Comparison of ENCODE assay signal across 29 cellular contexts in the genomic region with DNA sequence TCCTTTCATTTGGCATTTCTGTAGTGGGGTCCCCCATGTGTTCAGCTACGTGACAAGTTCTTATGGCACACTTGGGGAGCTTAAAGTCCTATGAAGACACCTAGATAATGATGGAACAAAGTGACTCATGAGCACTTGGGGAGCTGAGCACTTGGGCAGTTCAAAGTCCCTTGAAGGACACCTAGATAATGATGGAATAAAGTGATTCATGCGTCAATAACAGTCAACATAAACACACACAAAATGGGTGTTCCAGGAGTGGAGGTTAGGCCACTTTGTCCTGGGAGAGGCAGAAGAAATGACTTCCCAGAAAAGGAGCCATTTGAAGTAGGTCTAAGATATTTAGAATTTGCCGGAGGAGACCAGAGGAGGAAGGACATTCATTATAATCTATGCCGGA.
A peak's percentile ranks its signal among the peaks of the same experiment; 100 is the strongest.
DNase-seq lines count a peak whose midpoint lies in the region; ATAC-seq, FAIRE-seq and TF ChIP-seq lines count a peak whose summit lies in the region.
"Had no signal": no experiment of that assay in that cellular context is flagged by ENCODE, and none has a peak within 500 bp of the region (broad histone marks: within the 10 kb centered on the region; RNA-seq: fewer than 3 reads in every experiment).

No MANE protein-coding gene starts in this region.

- H3K27me3 ChIP-seq in Panc1 (ENCODE audit: control insufficient read depth, insufficient read depth, low read length) (no peaks in the 10 kb centered on the region), H1 (replicated peaks in 1 of 4; ENCODE audit: control insufficient read depth in 3 of 4, extremely low read depth in 1 of 4, insufficient read depth in 3 of 4, low read length in 3 of 4) (no peaks in the 10 kb centered on the region), stomach (no peaks in the 10 kb centered on the region)
- H3K27me3 ChIP-seq: cardiac muscle cell, neural progenitor cell, upper lobe of right lung had no signal

- POLR2A ChIA-PET in Panc1 (lab: Charles Lee) = no interaction called here
- POLR2A ChIA-PET in H1 (lab: Charles Lee; ENCODE audit: partially characterized antibody) = interaction anchor here (1.6 kb wide), 1 partner anchor 228 kb away, joined by 3 read pairs; no protein-coding TSS in a partner anchor

- no peak overlapping the region for H2BK5ac ChIP-seq in H1 (ENCODE audit: low read depth, low read length)

- H3K4me3 ChIP-seq in Panc1 (ENCODE audit: low read depth in 2 of 2, low read length in 2 of 2) (no peak overlapping the region), H1 (ENCODE audit: extremely low read depth in 1 of 4, insufficient read depth in 2 of 4, low read depth in 3 of 4, low read length in 4 of 4) (no peak overlapping the region), stomach (no peak overlapping the region)
- H3K4me3 ChIP-seq: cardiac muscle cell, GM12878, neural progenitor cell, upper lobe of right lung had no signal

- H3K56ac ChIP-seq in H1 (replicated peaks; ENCODE audit: insufficient read length, low read depth, low read length) = no peak overlapping the region

- BruUV-seq in Panc1 (replicated peaks; lab: Mats Ljungman, UMichigan) = no TSS peak

- CTCF ChIA-PET in Panc1 (lab: Charles Lee) (no interaction called here), H1 (lab: Charles Lee; ENCODE audit: partially characterized antibody) (interaction anchor here (2.1 kb wide), 1 partner anchor 26 kb away, joined by 7 read pairs; no protein-coding TSS in a partner anchor)

- H2BK12ac ChIP-seq in H1 (ENCODE audit: low read depth, low read length) = no peak overlapping the region

- H3K18ac ChIP-seq in H1 (ENCODE audit: extremely low read depth, low read length) = no peak overlapping the region

- WGBS in H1 (ENCODE audit: extremely low coverage in 1 of 2, insufficient coverage in 1 of 2, insufficient read length in 1 of 2, insufficient replicate concordance in 2 of 2, low coverage in 1 of 2, low lambda C conversion rate in 2 of 2, missing lambda C conversion rate in 1 of 2), 2 experiments = 95% methylated on average over 4 of the region's 4 CpGs; no CpG with 5 or more reads in 1 of the 2 experiments
- 77 to 91% (median 88%) methylated on average over 4 of the region's 4 CpGs for WGBS in stomach, 5 donors

- peak overlapping the region; percentile 74 for H3K4me3 Mint-ChIP-seq in activated CD4-positive, alpha-beta T cell treated with anti-CD3 and anti-CD28 coated beads, Interleukin-2, amount 10 ng/mL, durations not matched to agents 24 days and 14 days
- H3K4me3 Mint-ChIP-seq: B cell, neural progenitor cell, WTC11 had no signal

- no peak overlapping the region for H2AK5ac ChIP-seq in H1 (ENCODE audit: low read depth, low read length)

- no peak for TF ChIP-seq RAD21 in H1 (IDR thresholded peaks at IDR 0.05 in 1 of 2, conservative IDR thresholded peaks at IDR 0.05 in 1 of 2; ENCODE audit: low read depth in 2 of 2, low read length in 2 of 2)

- H3K27ac ChIP-seq in Panc1 (ENCODE audit: low read length) = peak overlapping the region; percentile 74; the same call in 1 of the 2 replicates
- H3K27ac ChIP-seq in H1 (ENCODE audit: low read depth, low read length) = no peak overlapping the region
- peak overlapping the region in 3 of 5 donors; percentile 28 to 55 (median 46) for H3K27ac ChIP-seq in stomach
- H3K27ac ChIP-seq: cardiac muscle cell, neural progenitor cell, upper lobe of right lung had no signal

- no peak overlapping the region for H2BK20ac ChIP-seq in H1 (ENCODE audit: low read length)

- H3K23me2 ChIP-seq in H1 (ENCODE audit: low read depth, low read length) = no peaks in the 10 kb centered on the region

- no peak overlapping the region for H2BK120ac ChIP-seq in H1 (replicated peaks; ENCODE audit: low read depth, low read length)

- TF ChIP-seq CTCF in Panc1 (IDR thresholded peaks at IDR 0.05) = no peak
- TF ChIP-seq CTCF in H1 (IDR thresholded peaks at IDR 0.05; ENCODE audit: control extremely low read depth in 1 of 3, insufficient read depth in 1 of 3, low read depth in 1 of 3, low read length in 3 of 3) = no peak
- no peak for TF ChIP-seq CTCF in stomach (IDR thresholded peaks at IDR 0.05)

- H3K9ac ChIP-seq in H1 (replicated peaks in 1 of 4; ENCODE audit: extremely low read depth in 1 of 4, low read depth in 3 of 4, low read length in 3 of 4) = no peak overlapping the region
- H3K9ac ChIP-seq: neural progenitor cell had no signal

- ATAC-seq in Panc1 = no peak
- no peak for ATAC-seq in GM21381 (IDR thresholded peaks at IDR 0.05; ENCODE audit: unreplicated experiment)
- ATAC-seq: left ventricle myocardium superior, WTC11 had no signal

- H3K27ac Mint-ChIP-seq in activated CD4-positive, alpha-beta T cell treated with anti-CD3 and anti-CD28 coated beads, Interleukin-2, amount 10 ng/mL, durations not matched to agents 24 days and 14 days = peak overlapping the region; percentile 80
- H3K27ac Mint-ChIP-seq: B cell, neural progenitor cell, WTC11 had no signal

- H4K5ac ChIP-seq in H1 (ENCODE audit: insufficient read length, low read depth, low read length) = no peak overlapping the region

- H3K4ac ChIP-seq in H1 (replicated peaks; ENCODE audit: insufficient read length, low read depth, low read length) = no peak overlapping the region

- no peak overlapping the region for H2AFZ ChIP-seq in H1 (ENCODE audit: low read length)
- H2AFZ ChIP-seq: neural progenitor cell had no signal

- H4K8ac ChIP-seq in H1 (ENCODE audit: extremely low read depth, insufficient read depth, low read length) = 0 out of 2 replicates have a peak overlapping the region, but pooled peaks have one; percentile 36

- H3K4me1 Mint-ChIP-seq in activated CD4-positive, alpha-beta T cell treated with anti-CD3 and anti-CD28 coated beads, Interleukin-2, amount 10 ng/mL, durations not matched to agents 24 days and 14 days = peaks cover 63% of the 10 kb centered on the region

- DNase-seq in activated CD4-positive, alpha-beta T cell treated with anti-CD3 and anti-CD28 coated beads, Interleukin-2, amount 10 ng/mL, durations not matched to agents 24 days and 14 days = no peak
- no peak for DNase-seq in activated CD4-positive, alpha-beta T cell treated with anti-CD3 and anti-CD28 coated beads for 4 hours
- no peak for DNase-seq in Panc1 (ENCODE audit: low read depth, low spot score)
- no peak for DNase-seq in H1 (ENCODE audit: low read depth in 1 of 2, low spot score in 2 of 2)
- DNase-seq in stomach = no peak
- DNase-seq in DMS153 (lab: John Stamatoyannopoulos, UW) = no peak
- DNase-seq in HUDEP-2 (lab: John Stamatoyannopoulos, UW; ENCODE audit: unreplicated experiment in 76 of 76) = no peak
- DNase-seq: activated CD4-positive, alpha-beta T cell treated with anti-CD3 and anti-CD28 coated beads, Interleukin-2, amount 50 U/mL, for 48 hours; activated naive CD4-positive, alpha-beta T cell; activated T-cell treated with anti-CD3 and anti-CD28 coated beads, Interleukin-2, amount 50 U/mL, for 1 hour; cortex of kidney; Kasumi-1; left ventricle myocardium superior; NCI-H1092; NCI-H1930; NCI-H69; right cardiac atrium; stimulated activated CD4-positive, alpha-beta T cell treated with anti-CD3 and anti-CD28 coated beads, Interleukin-4, amount 100 ng/mL, for 24 hours; T1000; upper lobe of right lung had no signal

- H3K36me3 Mint-ChIP-seq in activated CD4-positive, alpha-beta T cell treated with anti-CD3 and anti-CD28 coated beads, Interleukin-2, amount 10 ng/mL, durations not matched to agents 24 days and 14 days (ENCODE audit: low read depth) = peaks cover 12% of the 10 kb centered on the region
- H3K36me3 Mint-ChIP-seq: neural progenitor cell, WTC11 had no signal

- no peak overlapping the region for H4K91ac ChIP-seq in H1 (replicated peaks; ENCODE audit: insufficient read length, low read length)

- H3K36me3 ChIP-seq in Panc1 (ENCODE audit: control insufficient read depth, insufficient read depth, low read length) (no peaks in the 10 kb centered on the region), H1 (ENCODE audit: control insufficient read depth in 2 of 4, insufficient read depth in 4 of 4, low read length in 3 of 4) (peaks cover 0 to 5% (median 0%) of the 10 kb centered on the region in 4 experiments; a peak in 2 of 8 replicates), stomach (peaks cover 0 to 12% (median 1%) of the 10 kb centered on the region in 4 donors)
- H3K36me3 ChIP-seq: cardiac muscle cell, neural progenitor cell, upper lobe of right lung had no signal

- H3K4me1 ChIP-seq in Panc1 (ENCODE audit: control insufficient read depth, insufficient read depth, low read length) (peaks cover 86% of the 10 kb centered on the region), H1 (replicated peaks in 1 of 4; ENCODE audit: control insufficient read depth in 3 of 4, insufficient read depth in 4 of 4, low read length in 3 of 4) (peaks cover 0 to 7% (median 0%) of the 10 kb centered on the region in 4 experiments; a peak in 1 of 7 replicates), stomach (peaks cover 0 to 37% (median 3%) of the 10 kb centered on the region in 4 donors)
- H3K4me1 ChIP-seq: neural progenitor cell had no signal

- intact Hi-C loops in activated CD4-positive, alpha-beta T cell treated with anti-CD3 and anti-CD28 coated beads, Interleukin-2, amount 10 ng/mL, durations not matched to agents 24 days and 14 days (cut with micrococcal nuclease) = no loop called here
- intact Hi-C loops in Panc1 (cut with micrococcal nuclease; ENCODE audit: unreplicated experiment) (no loop called here), stomach (cut with DNase I; ENCODE audit: low total_unique reads) (no loop called here)

- peaks cover 11% of the 10 kb centered on the region for H3K9me3 Mint-ChIP-seq in activated CD4-positive, alpha-beta T cell treated with anti-CD3 and anti-CD28 coated beads, Interleukin-2, amount 10 ng/mL, durations not matched to agents 24 days and 14 days
- H3K9me3 Mint-ChIP-seq: neural progenitor cell, WTC11 had no signal

- in situ Hi-C loops in Panc1 (cut with HindIII; ENCODE audit: low pct_unique_long_range_greater_than_20kb, low sequenced_read_pairs) = no loop called here

- TF ChIP-seq EP300 in H1 (IDR thresholded peaks at IDR 0.05; ENCODE audit: borderline replicate concordance in 1 of 2, low read depth in 2 of 2, low read length in 2 of 2) (no peak), stomach (IDR thresholded peaks at IDR 0.05) (no peak)

- H3K23ac ChIP-seq in H1 (ENCODE audit: insufficient read length) = no peak overlapping the region

- H2BK15ac ChIP-seq in H1 (ENCODE audit: low read length) = no peak overlapping the region

- H3K14ac ChIP-seq in H1 (ENCODE audit: insufficient read length) = no peak overlapping the region

- peaks cover 0 to 3% of the 10 kb centered on the region in 2 experiments for H4K20me1 ChIP-seq in H1 (replicated peaks in 1 of 2; ENCODE audit: control insufficient read depth in 1 of 2, insufficient read depth in 2 of 2, low read length in 2 of 2)

- TF ChIP-seq POLR2A in H1 (IDR thresholded peaks at IDR 0.05; ENCODE audit: control extremely low read depth in 1 of 2, low read depth in 2 of 2, low read length in 2 of 2) (no peak), stomach (IDR thresholded peaks at IDR 0.05) (no peak)

- no peaks in the 10 kb centered on the region for H3K9me3 ChIP-seq in Panc1 (ENCODE audit: control insufficient read depth, insufficient read depth, low read depth, low read length)
- no peaks in the 10 kb centered on the region for H3K9me3 ChIP-seq in H1 (ENCODE audit: insufficient read depth in 2 of 2, low read depth in 1 of 2, low read length in 1 of 2)
- no peaks in the 10 kb centered on the region for H3K9me3 ChIP-seq in stomach
- H3K9me3 ChIP-seq: upper lobe of right lung had no signal

- H3K27me3 Mint-ChIP-seq in activated CD4-positive, alpha-beta T cell treated with anti-CD3 and anti-CD28 coated beads, Interleukin-2, amount 10 ng/mL, durations not matched to agents 24 days and 14 days = peaks cover 4% of the 10 kb centered on the region
- H3K27me3 Mint-ChIP-seq: B cell had no signal

- H3K4me2 ChIP-seq in H1 (ENCODE audit: insufficient read depth in 1 of 2, low read depth in 2 of 2, low read length in 2 of 2) = no peak overlapping the region
- H3K4me2 ChIP-seq: neural progenitor cell had no signal

- no peaks in the 10 kb centered on the region; the same call in 1 of the 2 replicates for H3K79me1 ChIP-seq in H1 (ENCODE audit: low read depth, low read length)

- peaks cover 6% of the 10 kb centered on the region in 2 experiments; a peak in 3 of 4 replicates for H3K79me2 ChIP-seq in H1 (ENCODE audit: control insufficient read depth in 1 of 2, insufficient read depth in 2 of 2, low read length in 2 of 2)

- no peak for FAIRE-seq in H1 (lab: Jason Lieb, UNC)
- FAIRE-seq: A204.1, endometrium, GM12878, H54 had no signal
